ENCODE assay signal across 12 cellular contexts in genomic region chr21:42927474-42928195, GRCh38. TPM values are rescaled to one million over a fixed set of nuclear protein-coding genes. Genes with fewer than 3 reads are reported as not detected.
DNase-seq lines count a peak whose midpoint lies in the region; ATAC-seq, FAIRE-seq and TF ChIP-seq lines count a peak whose summit lies in the region.
"Not testable (repeated sequence)": the region's sequence is repeated elsewhere in the genome, so short reads cannot be mapped to it uniquely, and the experiment has no call there.
"Had no signal": no experiment of that assay in that cellular context is flagged by ENCODE, and none has a peak within 500 bp of the region (broad histone marks: within the 10 kb centered on the region; RNA-seq: fewer than 3 reads in every experiment).

No MANE protein-coding gene starts in this region.

- H3K79me1 ChIP-seq in H1 (ENCODE audit: low read depth, low read length), result not testable (repeated sequence)

- peak overlapping the region; percentile 57 for H4K5ac ChIP-seq in H1 (ENCODE audit: insufficient read length, low read depth, low read length)

- CTCF ChIA-PET in H1 (lab: Charles Lee; ENCODE audit: partially characterized antibody), result interaction anchor here (1.4 to 3.1 kb wide), 3 partner anchors 9 to 37 kb away, joined by 5 to 10 read pairs (median 6); no protein-coding TSS in a partner anchor

- not testable (repeated sequence) for FAIRE-seq in H1 (lab: Jason Lieb, UNC)

- not testable (repeated sequence) for H3K36me3 ChIP-seq in HAP-1 (replicated peaks); SJSA1; H1 (ENCODE audit: control insufficient read depth in 2 of 4, insufficient read depth in 4 of 4, low read length in 3 of 4); iPS-20b (ENCODE audit: insufficient read depth, low read depth, low read length); sigmoid colon; upper lobe of right lung

- not testable (repeated sequence) for H3K27me3 ChIP-seq in HAP-1 (ENCODE audit: low read depth); SJSA1 (replicated peaks); H1 (replicated peaks in 1 of 4; ENCODE audit: control insufficient read depth in 3 of 4, extremely low read depth in 1 of 4, insufficient read depth in 3 of 4, low read length in 3 of 4); iPS-20b (ENCODE audit: insufficient read depth, low read length); sigmoid colon; upper lobe of right lung

- not testable (repeated sequence) for H2AFZ ChIP-seq in H1 (ENCODE audit: low read length)

- peak overlapping the region; percentile 100 for H4K91ac ChIP-seq in H1 (replicated peaks; ENCODE audit: insufficient read length, low read length)

- peak overlapping the region; percentile 74 for H3K4ac ChIP-seq in H1 (replicated peaks; ENCODE audit: insufficient read length, low read depth, low read length)

- not testable (repeated sequence) for H4K8ac ChIP-seq in H1 (ENCODE audit: extremely low read depth, insufficient read depth, low read length)

- not testable (repeated sequence) for TF ChIP-seq CTCF in H1 (IDR thresholded peaks at IDR 0.05; ENCODE audit: control extremely low read depth in 1 of 3, insufficient read depth in 1 of 3, low read depth in 1 of 3, low read length in 3 of 3); sigmoid colon (IDR thresholded peaks at IDR 0.05); upper lobe of right lung (IDR thresholded peaks at IDR 0.05)

- DNase-seq in HAP-1 (ENCODE audit: low spot score in 2 of 2), result peak; percentile 65 to 71
- peak; percentile 52 to 56 for DNase-seq in SJSA1 (ENCODE audit: low read depth in 1 of 2, low spot score in 2 of 2)
- not testable (repeated sequence) for DNase-seq in H1 (ENCODE audit: low read depth in 1 of 2, low spot score in 2 of 2)
- peak; percentile 65 for DNase-seq in mesenteric fat pad (ENCODE audit: low spot score)
- peak; percentile 18 for DNase-seq in sigmoid colon
- DNase-seq in upper lobe of right lung, result peak; percentile 34

- not testable (repeated sequence) for H3K14ac ChIP-seq in H1 (ENCODE audit: insufficient read length)

- TF ChIP-seq POLR2A in H1 (IDR thresholded peaks at IDR 0.05; ENCODE audit: control extremely low read depth in 1 of 2, low read depth in 2 of 2, low read length in 2 of 2); sigmoid colon (IDR thresholded peaks at IDR 0.05): not testable (repeated sequence)

- not testable (repeated sequence) for H3K9me3 ChIP-seq in HAP-1; SJSA1 (replicated peaks); H1 (ENCODE audit: insufficient read depth in 2 of 2, low read depth in 1 of 2, low read length in 1 of 2); iPS-20b (ENCODE audit: insufficient read depth, low read depth, low read length); sigmoid colon; upper lobe of right lung

- peak overlapping the region; percentile 8 for H3K4me3 ChIP-seq in HAP-1
- H3K4me3 ChIP-seq in SJSA1; H1 (ENCODE audit: extremely low read depth in 1 of 4, insufficient read depth in 2 of 4, low read depth in 3 of 4, low read length in 4 of 4); iPS-20b (ENCODE audit: low read length); sigmoid colon; upper lobe of right lung: not testable (repeated sequence)

- 92% methylated on average over 19 of the region's 23 CpGs; no CpG with 5 or more reads in 1 of the 2 experiments for WGBS in H1 (ENCODE audit: extremely low coverage in 1 of 2, insufficient coverage in 1 of 2, insufficient read length in 1 of 2, insufficient replicate concordance in 2 of 2, low coverage in 1 of 2, low lambda C conversion rate in 2 of 2, missing lambda C conversion rate in 1 of 2), 2 experiments
- WGBS in sigmoid colon, 2 donors, result 95% methylated on average over 23 of the region's 23 CpGs

- intact Hi-C loops in sigmoid colon (cut with DNase I); upper lobe of right lung (cut with DNase I): not testable (repeated sequence)

- H3K4me2 ChIP-seq in H1 (ENCODE audit: insufficient read depth in 1 of 2, low read depth in 2 of 2, low read length in 2 of 2), result not testable (repeated sequence)

- POLR2A ChIA-PET in H1 (lab: Charles Lee; ENCODE audit: partially characterized antibody), result interaction anchor here (0.6 to 3.0 kb wide), 13 partner anchors 9 to 74 kb away, joined by 3 to 10 read pairs (median 4); partner anchors contain the start of gene PKNOX1

- peak overlapping the region; percentile 98 for H2BK5ac ChIP-seq in H1 (ENCODE audit: low read depth, low read length)

- H2BK12ac ChIP-seq in H1 (ENCODE audit: low read depth, low read length), result peak overlapping the region; percentile 95; the same call in 1 of the 2 replicates

- H2AK5ac ChIP-seq in H1 (ENCODE audit: low read depth, low read length), result peak overlapping the region; percentile 95

- H3K23ac ChIP-seq in H1 (ENCODE audit: insufficient read length), result peak overlapping the region; percentile 18

- not testable (repeated sequence) for TF ChIP-seq EP300 in H1 (IDR thresholded peaks at IDR 0.05; ENCODE audit: borderline replicate concordance in 1 of 2, low read depth in 2 of 2, low read length in 2 of 2); sigmoid colon (IDR thresholded peaks at IDR 0.05)

- peaks cover 26% of the 10 kb centered on the region for H3K4me1 ChIP-seq in HAP-1
- peaks cover 22% of the 10 kb centered on the region for H3K4me1 ChIP-seq in SJSA1 (replicated peaks)
- H3K4me1 ChIP-seq in H1 (replicated peaks in 1 of 4; ENCODE audit: control insufficient read depth in 3 of 4, insufficient read depth in 4 of 4, low read length in 3 of 4), result peaks cover 11 to 18% (median 14%) of the 10 kb centered on the region in 4 experiments
- peaks cover 23% of the 10 kb centered on the region for H3K4me1 ChIP-seq in iPS-20b (ENCODE audit: insufficient read depth, low read length)
- H3K4me1 ChIP-seq in sigmoid colon, result peaks cover 0 to 14% (median 9%) of the 10 kb centered on the region in 4 donors
- H3K4me1 ChIP-seq in upper lobe of right lung, result not testable (repeated sequence)

- H3K27ac ChIP-seq in SJSA1, result peak overlapping the region; percentile 30; the same call in 1 of the 2 replicates
- H3K27ac ChIP-seq in H1 (ENCODE audit: low read depth, low read length), result peak overlapping the region; percentile 32
- peak overlapping the region; percentile 83 for H3K27ac ChIP-seq in iPS-20b (ENCODE audit: low read length)
- not testable (repeated sequence) for H3K27ac ChIP-seq in sigmoid colon, upper lobe of right lung

- peak overlapping the region; percentile 32 for H3K56ac ChIP-seq in H1 (replicated peaks; ENCODE audit: insufficient read length, low read depth, low read length)

- H3K23me2 ChIP-seq in H1 (ENCODE audit: low read depth, low read length), result not testable (repeated sequence)

- in situ Hi-C loops in HAP-1 (cut with MboI; ENCODE audit: low sequenced_read_pairs), result not testable (repeated sequence)

- not testable (repeated sequence) for H3K9ac ChIP-seq in H1 (replicated peaks in 1 of 4; ENCODE audit: extremely low read depth in 1 of 4, low read depth in 3 of 4, low read length in 3 of 4)
- peak overlapping the region; percentile 45; the same call in 1 of the 2 replicates for H3K9ac ChIP-seq in iPS-20b (ENCODE audit: low read depth, low read length)

- not testable (repeated sequence) for H3K79me2 ChIP-seq in H1 (ENCODE audit: control insufficient read depth in 1 of 2, insufficient read depth in 2 of 2, low read length in 2 of 2)

- not testable (repeated sequence) for ATAC-seq in upper lobe of right lung

- not testable (repeated sequence) for H2BK15ac ChIP-seq in H1 (ENCODE audit: low read length)

- not testable (repeated sequence) for TF ChIP-seq RAD21 in H1 (IDR thresholded peaks at IDR 0.05 in 1 of 2, conservative IDR thresholded peaks at IDR 0.05 in 1 of 2; ENCODE audit: low read depth in 2 of 2, low read length in 2 of 2)

- H2BK120ac ChIP-seq in H1 (replicated peaks; ENCODE audit: low read depth, low read length), result peak overlapping the region; percentile 94

- H2BK20ac ChIP-seq in H1 (ENCODE audit: low read length), result peak overlapping the region; percentile 51; the same call in 1 of the 2 replicates

- H3K18ac ChIP-seq in H1 (ENCODE audit: extremely low read depth, low read length), result peak overlapping the region; percentile 94

- H4K20me1 ChIP-seq in H1 (replicated peaks in 1 of 2; ENCODE audit: control insufficient read depth in 1 of 2, insufficient read depth in 2 of 2, low read length in 2 of 2), result not testable (repeated sequence)

RNA-seq across cellular contexts. Expression of gene ERVH48-1, which starts 2.2 kb away (rescaled TPM):
- not detected in 2 replicates for total RNA-seq in SJSA1 (2014; rRNA removed; shearing (Covaris generic))
- total RNA-seq in H1 (2021; fragmentation: NEBNext Ultra II Directional; extraction: Animal tissue kit (Norgen Biotek cat#: 25700)), result 14.9 and 17.7 TPM in 2 replicates
- polyA plus RNA-seq in H1 (2011; rRNA removed) (4.0 and 4.2 TPM in 2 replicates), sigmoid colon (under 1 TPM in 1 of 3 donors, not detected in 2; 0.07 TPM)
- 5.6 TPM for polyA plus RNA-seq in H1 (2011; cell fraction: cytosol; rRNA removed)
- 4.1 TPM for polyA plus RNA-seq in H1 (2011; cell fraction: nucleus; rRNA removed)
- 5.0 to 5.6 TPM (median 5.4 TPM) in 4 replicates for polyA plus RNA-seq in H1 (2012, experiment 1 of 2)
- polyA plus RNA-seq in H1 (2012, experiment 2 of 2), result 2.3 TPM
- 95.5 TPM for polyA plus RNA-seq in H1 (2013, experiment 1 of 2)
- polyA plus RNA-seq in H1 (2013, experiment 2 of 2), result 113 TPM
- 2.5 and 3.7 TPM in 2 replicates for polyA minus RNA-seq in H1 (2011; rRNA and poly(A)+ RNA removed)
- 2.5 TPM for polyA minus RNA-seq in H1 (2011; cell fraction: cytosol; rRNA and poly(A)+ RNA removed)
- 1.2 TPM for polyA minus RNA-seq in H1 (2011; cell fraction: nucleus; rRNA and poly(A)+ RNA removed)
- total RNA-seq in mesenteric fat pad (not detected), sigmoid colon (not detected), upper lobe of right lung (not detected)
- total RNA-seq: GM12878, NCI-H460, PC-3, RPMI7951 had no signal
- polyA plus RNA-seq: SK-N-SH had no signal

RNA-seq across cellular contexts. Expression of gene NDUFV3, which starts 34.5 kb away (rescaled TPM):
- 49.2 and 54.9 TPM in 2 replicates for total RNA-seq in SJSA1 (2014; rRNA removed; shearing (Covaris generic))
- 44.4 and 47.1 TPM in 2 replicates for total RNA-seq in H1 (2021; fragmentation: NEBNext Ultra II Directional; extraction: Animal tissue kit (Norgen Biotek cat#: 25700))
- 17.0 and 18.2 TPM in 2 replicates for polyA plus RNA-seq in H1 (2011; rRNA removed)
- 23.3 TPM for polyA plus RNA-seq in H1 (2011; cell fraction: cytosol; rRNA removed)
- polyA plus RNA-seq in H1 (2011; cell fraction: nucleus; rRNA removed), result 23.3 TPM
- 27.5 to 34.5 TPM (median 31.8 TPM) in 4 replicates for polyA plus RNA-seq in H1 (2012, experiment 1 of 2)
- 22.5 TPM for polyA plus RNA-seq in H1 (2012, experiment 2 of 2)
- 40.8 TPM for polyA plus RNA-seq in H1 (2013, experiment 1 of 2)
- polyA plus RNA-seq in H1 (2013, experiment 2 of 2), result 37.8 TPM
- polyA minus RNA-seq in H1 (2011; rRNA and poly(A)+ RNA removed), result 12.9 and 14.9 TPM in 2 replicates
- polyA minus RNA-seq in H1 (2011; cell fraction: cytosol; rRNA and poly(A)+ RNA removed), result 19.4 TPM
- 12.8 TPM for polyA minus RNA-seq in H1 (2011; cell fraction: nucleus; rRNA and poly(A)+ RNA removed)
- 40.8 TPM for total RNA-seq in mesenteric fat pad
- 10 to 100 TPM; 53.5 to 67.6 (median 60.7) TPM for total RNA-seq in sigmoid colon
- polyA plus RNA-seq in sigmoid colon, result 10 to 100 TPM; 15.0 to 22.6 (median 15.7) TPM
- total RNA-seq in upper lobe of right lung, result 38.5 TPM

RNA-seq across cellular contexts. Expression of gene PKNOX1, which starts 46.7 kb away (rescaled TPM):
- 8.8 and 37.7 TPM in 2 replicates for total RNA-seq in SJSA1 (2014; rRNA removed; shearing (Covaris generic))
- 31.3 and 31.9 TPM in 2 replicates for total RNA-seq in H1 (2021; fragmentation: NEBNext Ultra II Directional; extraction: Animal tissue kit (Norgen Biotek cat#: 25700))
- polyA plus RNA-seq in H1 (2011; rRNA removed) (20.4 and 30.7 TPM in 2 replicates), sigmoid colon (1 to 10 TPM; 3.6 to 8.5 (median 8.1) TPM)
- 36.3 TPM for polyA plus RNA-seq in H1 (2011; cell fraction: cytosol; rRNA removed)
- polyA plus RNA-seq in H1 (2011; cell fraction: nucleus; rRNA removed), result 27.8 TPM
- 15.7 to 22.7 TPM (median 18.7 TPM) in 4 replicates for polyA plus RNA-seq in H1 (2012, experiment 1 of 2)
- polyA plus RNA-seq in H1 (2012, experiment 2 of 2), result 5.0 TPM
- polyA plus RNA-seq in H1 (2013, experiment 1 of 2), result 10.9 TPM
- 9.7 TPM for polyA plus RNA-seq in H1 (2013, experiment 2 of 2)
- 56.6 and 90.5 TPM in 2 replicates for polyA minus RNA-seq in H1 (2011; rRNA and poly(A)+ RNA removed)
- 19.1 TPM for polyA minus RNA-seq in H1 (2011; cell fraction: cytosol; rRNA and poly(A)+ RNA removed)
- 56.2 TPM for polyA minus RNA-seq in H1 (2011; cell fraction: nucleus; rRNA and poly(A)+ RNA removed)
- total RNA-seq in mesenteric fat pad (18.1 TPM), sigmoid colon (10 to 100 TPM in 3 of 4 donors, 1 to 10 TPM in 1; 9.6 to 19.4 (median 14.0) TPM), upper lobe of right lung (14.9 TPM)

RNA-seq across cellular contexts. Expression of gene WDR4, which starts 48.3 kb away (rescaled TPM):
- total RNA-seq in SJSA1 (2014; rRNA removed; shearing (Covaris generic)), result 14.4 and 21.3 TPM in 2 replicates
- 43.1 and 47.8 TPM in 2 replicates for total RNA-seq in H1 (2021; fragmentation: NEBNext Ultra II Directional; extraction: Animal tissue kit (Norgen Biotek cat#: 25700))
- polyA plus RNA-seq in H1 (2011; rRNA removed), result 28.9 and 45.5 TPM in 2 replicates
- 35.0 TPM for polyA plus RNA-seq in H1 (2011; cell fraction: cytosol; rRNA removed)
- 77.6 TPM for polyA plus RNA-seq in H1 (2011; cell fraction: nucleus; rRNA removed)
- polyA plus RNA-seq in H1 (2012, experiment 1 of 2), result 25.0 to 41.3 TPM (median 37.5 TPM) in 4 replicates
- polyA plus RNA-seq in H1 (2012, experiment 2 of 2), result 25.2 TPM
- polyA plus RNA-seq in H1 (2013, experiment 1 of 2), result 19.7 TPM
- polyA plus RNA-seq in H1 (2013, experiment 2 of 2), result 20.5 TPM
- 47.7 and 48.4 TPM in 2 replicates for polyA minus RNA-seq in H1 (2011; rRNA and poly(A)+ RNA removed)
- polyA minus RNA-seq in H1 (2011; cell fraction: cytosol; rRNA and poly(A)+ RNA removed), result 20.1 TPM
- polyA minus RNA-seq in H1 (2011; cell fraction: nucleus; rRNA and poly(A)+ RNA removed), result 70.6 TPM
- total RNA-seq in mesenteric fat pad, result 18.6 TPM
- total RNA-seq in sigmoid colon, result 10 to 100 TPM in 1 of 4 donors, 1 to 10 TPM in 3; 2.8 to 18.3 (median 4.7) TPM
- 10 to 100 TPM in 1 of 3 donors, 1 to 10 TPM in 2; 3.7 to 23.5 (median 4.2) TPM for polyA plus RNA-seq in sigmoid colon
- total RNA-seq in upper lobe of right lung, result 18.4 TPM

Comparison
In these comparisons a context has a peak if more than half of its experiments do, and no peak if none do; other contexts are left out.
1. RNA of gene ERVH48-1, which starts 2.2 kb away (total RNA-seq): 14.9 to 17.7 TPM in H1; not detected in upper lobe of right lung (single experiment), not detected in SJSA1, not detected in mesenteric fat pad (single experiment) and not detected in sigmoid colon; every median in the first group is over 10 times any median in the second.